8 cellular contexts compared by ENCODE assay signal in genomic region chr2:166419616-166419934, GRCh38. TPM values are rescaled to one million over a fixed set of nuclear protein-coding genes. Genes with fewer than 3 reads are reported as not detected.
DNase-seq lines count a peak whose midpoint lies in the region; ATAC-seq, FAIRE-seq and TF ChIP-seq lines count a peak whose summit lies in the region.

No MANE protein-coding gene starts in this region.

- H3K27ac ChIP-seq in kidney (ENCODE audit: low read depth in 2 of 2, low read length in 2 of 2), result no peak overlapping the region

- intact Hi-C loops in kidney (cut with DNase I), result no loop called here
- intact Hi-C loops in left ventricle myocardium superior (cut with micrococcal nuclease), result no loop called here

- H3K4me3 ChIP-seq in AG10803 (ENCODE audit: low read length) (no peak overlapping the region), kidney (ENCODE audit: low read length in 2 of 2) (no peak overlapping the region)

- no peak overlapping the region for H3K9ac ChIP-seq in kidney (ENCODE audit: low read length in 2 of 2)

- peak; percentile 51 for DNase-seq in AG10803 (ENCODE audit: low read depth)
- DNase-seq in SW 1271 (lab: John Stamatoyannopoulos, UW), result peak; percentile 1 to 30
- DNase-seq in kidney, result no peak
- DNase-seq in GM19239 (ENCODE audit: insufficient read length, low spot score), result no peak
- DNase-seq in left ventricle myocardium superior, result no peak
- DNase-seq in activated CD4-positive, alpha-beta T cell treated with anti-CD3 and anti-CD28 coated beads for 1 hour, result no peak

- FAIRE-seq in kidney (lab: Jason Lieb, UNC) (peak; percentile 29), GM19239 (lab: Jason Lieb, UNC) (no peak)

- H3K9me3 ChIP-seq in kidney (ENCODE audit: control insufficient read depth in 1 of 2, low read length in 2 of 2), result no peaks in the 10 kb centered on the region

- peak; percentile 69 for TF ChIP-seq CTCF in AG10803 (conservative IDR thresholded peaks at IDR 0.05; ENCODE audit: low read length)
- no peak for TF ChIP-seq CTCF in kidney (IDR thresholded peaks at IDR 0.05; ENCODE audit: borderline replicate concordance, extremely low read depth, insufficient read depth)

- peak; percentile 50 for TF ChIP-seq RAD21 in Ishikawa (IDR thresholded peaks at IDR 0.05; ENCODE audit: low read depth)

- H3K4me1 ChIP-seq in kidney (ENCODE audit: control insufficient read depth in 1 of 2, insufficient read depth in 1 of 2, low read depth in 1 of 2, low read length in 2 of 2), result no peaks in the 10 kb centered on the region

- no peak for ATAC-seq in HG02870 (IDR thresholded peaks at IDR 0.05; ENCODE audit: unreplicated experiment)
- no peak for ATAC-seq in left ventricle myocardium superior

- no peak for TF ChIP-seq EP300 in Ishikawa (IDR thresholded peaks at IDR 0.05; ENCODE audit: borderline replicate concordance)

- no peaks in the 10 kb centered on the region for H3K36me3 ChIP-seq in kidney (ENCODE audit: control insufficient read depth in 1 of 2, insufficient read depth in 2 of 2, low read length in 2 of 2)

TF ChIP-seq in Ishikawa, 13 proteins besides CTCF, POLR2A, EP300 and RAD21:
- TF ChIP-seq YY1 (IDR thresholded peaks at IDR 0.05; ENCODE audit: low read depth) (no peak), USF1 (IDR thresholded peaks at IDR 0.05) (no peak), MAX (IDR thresholded peaks at IDR 0.05) (no peak)

RNA-seq across cellular contexts. Expression of gene SCN9A, which starts 43.8 kb away (rescaled TPM):
- total RNA-seq in kidney (5.3 TPM), left ventricle myocardium superior (1.3 TPM)
- polyA plus RNA-seq in kidney (ENCODE audit: insufficient read depth, low read depth, low replicate concordance), result 0.99 TPM

Comparison
In these comparisons a context has a peak if more than half of its experiments do, and no peak if none do; other contexts are left out.
1. DNase-seq: peak in AG10803 (single experiment) and SW 1271 (2 of 2); none in kidney (single experiment), GM19239 (single experiment), left ventricle myocardium superior (single experiment) and activated CD4-positive, alpha-beta T cell treated with anti-CD3 and anti-CD28 coated beads for 1 hour (single experiment).